In the genomic region with DNA sequence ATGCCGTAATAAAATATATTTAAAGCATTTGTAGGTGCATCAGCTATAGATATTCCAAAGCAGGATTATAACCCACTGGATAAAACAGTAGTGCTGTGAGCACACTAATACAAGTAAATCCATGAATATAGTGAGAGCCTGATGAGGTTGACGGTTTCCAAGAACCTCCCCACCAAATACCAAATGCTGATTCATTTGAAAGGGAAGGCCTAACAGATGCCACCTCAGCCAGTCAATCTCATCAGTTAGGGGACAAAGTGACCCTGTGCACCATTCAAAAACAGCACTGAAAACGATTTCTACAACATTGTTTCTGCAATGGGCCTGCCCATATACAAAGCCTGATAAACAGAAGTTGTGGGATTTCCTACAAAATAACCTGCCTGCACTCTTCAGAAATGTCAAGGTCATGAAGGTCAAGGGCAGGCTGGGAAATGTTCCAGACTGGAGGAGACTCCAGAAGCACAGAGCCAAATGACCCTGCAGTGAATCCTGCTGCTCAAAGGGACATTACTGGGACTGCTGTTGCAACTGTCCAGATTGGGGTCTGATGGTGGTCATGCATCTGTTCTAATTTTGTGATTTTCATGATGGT, we compare ENCODE assay signal across 17 cellular contexts.
A peak's percentile ranks its signal among the peaks of the same experiment; 100 is the strongest.
DNase-seq lines count a peak whose midpoint lies in the region; ATAC-seq and TF ChIP-seq lines count a peak whose summit lies in the region.
"Had no signal": no experiment of that assay in that cellular context is flagged by ENCODE, and none has a peak within 500 bp of the region (broad histone marks: within the 10 kb centered on the region; RNA-seq: fewer than 3 reads in every experiment).

No MANE protein-coding gene starts in this region.

- DNase-seq in EL = peak; percentile 20
- DNase-seq in adrenal gland = peak in 6 of 7 donors; percentile 48 to 76 (median 66)
- DNase-seq in neural crest cell (ENCODE audit: low read depth, low spot score) = no peak
- peak; percentile 38 for DNase-seq in testis
- no peak for DNase-seq in GM20000 (ENCODE audit: low spot score)
- no peak for DNase-seq in vagina (ENCODE audit: extremely low spot score in 2 of 2)
- DNase-seq: ACHN; AML-193; Caco-2; CD4-positive, alpha-beta T cell; GDM1; GOT3; H7; HFFc6 had no signal

- peaks cover 16% of the 10 kb centered on the region for H3K36me3 Mint-ChIP-seq in neural crest cell (ENCODE audit: low read depth)

- no peak for ATAC-seq in GM18861 (IDR thresholded peaks at IDR 0.05; ENCODE audit: unreplicated experiment)
- ATAC-seq: HCT116 had no signal

- WGBS in adrenal gland, 4 donors = 54 to 67% (median 61%) methylated on average over 3 of the region's 3 CpGs
- WGBS in testis, 2 donors = 58 to 63% methylated on average over 3 of the region's 3 CpGs

- no peaks in the 10 kb centered on the region for H3K27me3 Mint-ChIP-seq in neural crest cell (ENCODE audit: low read depth)

- H3K9me3 ChIP-seq in adrenal gland (replicated peaks in 1 of 3) (no peaks in the 10 kb centered on the region), testis (no peaks in the 10 kb centered on the region), vagina (no peaks in the 10 kb centered on the region)
- H3K9me3 ChIP-seq: Caco-2 had no signal

- H3K27ac Mint-ChIP-seq in neural crest cell (ENCODE audit: unreplicated experiment) = peak overlapping the region; percentile 19
- H3K27ac Mint-ChIP-seq: CD4-positive, alpha-beta T cell; HFFc6 had no signal

- H3K9me3 Mint-ChIP-seq in neural crest cell = peaks cover 9% of the 10 kb centered on the region
- H3K9me3 Mint-ChIP-seq: CD4-positive, alpha-beta T cell; HFFc6 had no signal

- H3K4me3 ChIP-seq in adrenal gland = no peak overlapping the region
- no peak overlapping the region for H3K4me3 ChIP-seq in testis
- H3K4me3 ChIP-seq in vagina = no peak overlapping the region

- H3K27ac ChIP-seq in adrenal gland = peak overlapping the region in 2 of 5 donors; percentile 0 to 32
- H3K27ac ChIP-seq in testis = no peak overlapping the region
- H3K27ac ChIP-seq in vagina = no peak overlapping the region
- H3K27ac ChIP-seq: C4-2B had no signal

- H3K4me1 Mint-ChIP-seq in neural crest cell = peaks cover 44% of the 10 kb centered on the region

- H3K27me3 ChIP-seq in adrenal gland (no peaks in the 10 kb centered on the region), testis (no peaks in the 10 kb centered on the region), vagina (no peaks in the 10 kb centered on the region)

- no peak overlapping the region for H3K4me3 Mint-ChIP-seq in neural crest cell
- H3K4me3 Mint-ChIP-seq: CD4-positive, alpha-beta T cell; HFFc6 had no signal

- TF ChIP-seq POLR2A in adrenal gland (IDR thresholded peaks at IDR 0.05) = no peak
- TF ChIP-seq POLR2A in testis (IDR thresholded peaks at IDR 0.05) = no peak
- TF ChIP-seq POLR2A in vagina (IDR thresholded peaks at IDR 0.05) = no peak

- peaks cover under 1 to 25% of the 10 kb centered on the region in 2 donors for H3K4me1 ChIP-seq in adrenal gland (replicated peaks in 1 of 2)
- peaks cover 17% of the 10 kb centered on the region for H3K4me1 ChIP-seq in testis
- H3K4me1 ChIP-seq in vagina = peaks cover 1% of the 10 kb centered on the region
- H3K4me1 ChIP-seq: Caco-2 had no signal

- intact Hi-C loops in adrenal gland (cut with DNase I) = no loop called here
- intact Hi-C loops in testis (cut with DNase I; ENCODE audit: low total_unique reads) = no loop called here
- intact Hi-C loops in vagina (cut with DNase I) = no loop called here

- TF ChIP-seq CTCF in adrenal gland (IDR thresholded peaks at IDR 0.05) (no peak), neural crest cell (conservative IDR thresholded peaks at IDR 0.05) (no peak), testis (IDR thresholded peaks at IDR 0.05) (no peak), GM20000 (IDR thresholded peaks at IDR 0.05; ENCODE audit: extremely low read depth, missing control alignments) (no peak), vagina (IDR thresholded peaks at IDR 0.05) (no peak)

- no peaks in the 10 kb centered on the region for H3K36me3 ChIP-seq in adrenal gland (replicated peaks in 1 of 2)
- H3K36me3 ChIP-seq in testis (ENCODE audit: low read depth, missing control alignments) = no peaks in the 10 kb centered on the region
- H3K36me3 ChIP-seq in vagina = no peaks in the 10 kb centered on the region

Comparison
In these comparisons a context has a peak if more than half of its experiments do, and no peak if none do; other contexts are left out.
1. DNase-seq: peak in EL (single experiment), adrenal gland (6 of 7) and testis (single experiment); none in neural crest cell (single experiment), GM20000 (single experiment) and vagina (0 of 2).